In genomic region chr9:129907196-129907595, GRCh38 we compare ENCODE assay signal across 21 cellular contexts.
A peak's percentile ranks its signal among the peaks of the same experiment; 100 is the strongest.
DNase-seq lines count a peak whose midpoint lies in the region; ATAC-seq, FAIRE-seq and TF ChIP-seq lines count a peak whose summit lies in the region.
"Had no signal": no experiment of that assay in that cellular context is flagged by ENCODE, and none has a peak within 500 bp of the region (broad histone marks: within the 10 kb centered on the region; RNA-seq: fewer than 3 reads in every experiment).

No MANE protein-coding gene starts in this region.

- CTCF ChIA-PET in HEK293T (lab: Yijun Ruan, JAX), result no interaction called here

- H3K4me1 ChIP-seq in kidney (ENCODE audit: control insufficient read depth in 1 of 2, insufficient read depth in 1 of 2, low read depth in 1 of 2, low read length in 2 of 2), result no peaks in the 10 kb centered on the region
- H3K4me1 ChIP-seq: pancreas had no signal

- no peak overlapping the region for H3K4me3 ChIP-seq in kidney (ENCODE audit: low read length in 2 of 2)
- H3K4me3 ChIP-seq: BLaER1 treated with 17β-estradiol and CSF1 and Interleukin-3, amounts not matched to agents 10 nM and 100 nM; coronary artery; pancreas had no signal

- POLR2A ChIA-PET in HEK293T (lab: Yijun Ruan, JAX), result no interaction called here

- DNase-seq in activated T-cell treated with anti-CD3 and anti-CD28 coated beads, Interleukin-2, amount 50 U/mL, for 72 hours, result no peak
- DNase-seq in activated T-cell treated with anti-CD3 and anti-CD28 coated beads for 4 hours (no peak), HFFc6 (no peak), progenitor cell of endocrine pancreas (ENCODE audit: low spot score, unreplicated experiment) (no peak), kidney (no peak), HEK293T (ENCODE audit: extremely low spot score) (no peak)
- DNase-seq in activated naive CD8-positive, alpha-beta T cell treated with anti-CD3 and anti-CD28 coated beads, Interleukin-2, amount 50 U/mL, for 24 hours, result no peak
- no peak for DNase-seq in stimulated activated CD4-positive, alpha-beta T cell treated with anti-CD3 and anti-CD28 coated beads, Interleukin-4, amount 100 ng/mL, for 4 hours
- DNase-seq: glutamatergic neuron; NCI-H1417; NCI-H524; pancreas; right cardiac atrium; stimulated activated CD4-positive, alpha-beta T cell treated with anti-CD3 and anti-CD28 coated beads, Interleukin-4, amount 100 ng/mL, for 24 hours; substantia nigra had no signal

- H3K36me3 Mint-ChIP-seq in activated T-cell treated with anti-CD3 and anti-CD28 coated beads, Interleukin-2, amount 50 U/mL, for 72 hours (ENCODE audit: insufficient read depth in 2 of 2), result peaks cover 23 to 63% of the 10 kb centered on the region in 2 donors
- peaks cover 45% of the 10 kb centered on the region for H3K36me3 Mint-ChIP-seq in HFFc6 (ENCODE audit: low read depth)
- H3K36me3 Mint-ChIP-seq in activated naive CD8-positive, alpha-beta T cell treated with anti-CD3 and anti-CD28 coated beads, Interleukin-2, amount 50 U/mL, for 24 hours (ENCODE audit: low read depth), result peaks cover 67% of the 10 kb centered on the region
- peaks cover 18% of the 10 kb centered on the region for H3K36me3 Mint-ChIP-seq in progenitor cell of endocrine pancreas (ENCODE audit: insufficient read depth)

- no peaks in the 10 kb centered on the region for H3K9me3 ChIP-seq in kidney (ENCODE audit: control insufficient read depth in 1 of 2, low read length in 2 of 2)
- H3K9me3 ChIP-seq: pancreas had no signal

- no peaks in the 10 kb centered on the region for H3K9me3 Mint-ChIP-seq in activated T-cell treated with anti-CD3 and anti-CD28 coated beads, Interleukin-2, amount 50 U/mL, for 72 hours
- H3K9me3 Mint-ChIP-seq in HFFc6 (no peaks in the 10 kb centered on the region), progenitor cell of endocrine pancreas (ENCODE audit: low read depth) (no peaks in the 10 kb centered on the region)
- H3K9me3 Mint-ChIP-seq in activated naive CD8-positive, alpha-beta T cell treated with anti-CD3 and anti-CD28 coated beads, Interleukin-2, amount 50 U/mL, for 24 hours, result no peaks in the 10 kb centered on the region
- H3K9me3 Mint-ChIP-seq: IgD-negative memory B cell, memory B cell had no signal

- H3K27me3 Mint-ChIP-seq in activated T-cell treated with anti-CD3 and anti-CD28 coated beads, Interleukin-2, amount 50 U/mL, for 72 hours (ENCODE audit: low read depth), result no peaks in the 10 kb centered on the region
- H3K27me3 Mint-ChIP-seq in HFFc6 (ENCODE audit: insufficient read depth) (peaks cover 2% of the 10 kb centered on the region; the same call in 1 of the 2 replicates), progenitor cell of endocrine pancreas (no peaks in the 10 kb centered on the region)
- no peaks in the 10 kb centered on the region for H3K27me3 Mint-ChIP-seq in activated naive CD8-positive, alpha-beta T cell treated with anti-CD3 and anti-CD28 coated beads, Interleukin-2, amount 50 U/mL, for 24 hours
- H3K27me3 Mint-ChIP-seq: IgD-negative memory B cell, memory B cell had no signal

- H3K27ac Mint-ChIP-seq in activated T-cell treated with anti-CD3 and anti-CD28 coated beads, Interleukin-2, amount 50 U/mL, for 72 hours, result peak overlapping the region; percentile 95
- H3K27ac Mint-ChIP-seq in HFFc6 (peak overlapping the region; percentile 53; the same call in 1 of the 2 replicates), progenitor cell of endocrine pancreas (peak overlapping the region; percentile 10)
- peak overlapping the region; percentile 20 for H3K27ac Mint-ChIP-seq in activated naive CD8-positive, alpha-beta T cell treated with anti-CD3 and anti-CD28 coated beads, Interleukin-2, amount 50 U/mL, for 24 hours
- H3K27ac Mint-ChIP-seq: memory B cell had no signal

- peaks cover 61% of the 10 kb centered on the region for H3K4me1 Mint-ChIP-seq in activated T-cell treated with anti-CD3 and anti-CD28 coated beads, Interleukin-2, amount 50 U/mL, for 72 hours (ENCODE audit: low read depth)
- H3K4me1 Mint-ChIP-seq in HFFc6 (ENCODE audit: low read depth) (peaks cover 50% of the 10 kb centered on the region), progenitor cell of endocrine pancreas (ENCODE audit: low read depth) (no peaks in the 10 kb centered on the region)
- H3K4me1 Mint-ChIP-seq in activated naive CD8-positive, alpha-beta T cell treated with anti-CD3 and anti-CD28 coated beads, Interleukin-2, amount 50 U/mL, for 24 hours, result peaks cover 40% of the 10 kb centered on the region

- FAIRE-seq in kidney (lab: Jason Lieb, UNC), result no peak
- FAIRE-seq: D721Med, G401.6, pancreas had no signal

- TF ChIP-seq CTCF in HFFc6 (IDR thresholded peaks at IDR 0.05) (no peak), progenitor cell of endocrine pancreas (IDR thresholded peaks at IDR 0.05; ENCODE audit: unreplicated experiment) (no peak), kidney (IDR thresholded peaks at IDR 0.05; ENCODE audit: borderline replicate concordance, extremely low read depth, insufficient read depth) (no peak)

- H3K27ac ChIP-seq in kidney (ENCODE audit: low read depth in 2 of 2, low read length in 2 of 2), result no peak overlapping the region
- H3K27ac ChIP-seq: BLaER1 treated with 17β-estradiol and CSF1 and Interleukin-3, amounts not matched to agents 10 nM and 100 nM; coronary artery; pancreas had no signal

- ATAC-seq in activated T-cell treated with anti-CD3 and anti-CD28 coated beads, Interleukin-2, amount 50 U/mL, for 72 hours (replicated peaks in 1 of 2), result no peak
- ATAC-seq in activated naive CD8-positive, alpha-beta T cell treated with anti-CD3 and anti-CD28 coated beads, Interleukin-2, amount 50 U/mL, for 24 hours, result no peak
- ATAC-seq: pancreas, right cardiac atrium had no signal

- no peak overlapping the region for H3K4me3 Mint-ChIP-seq in activated T-cell treated with anti-CD3 and anti-CD28 coated beads, Interleukin-2, amount 50 U/mL, for 72 hours
- H3K4me3 Mint-ChIP-seq in HFFc6 (no peak overlapping the region), progenitor cell of endocrine pancreas (ENCODE audit: low read depth) (no peak overlapping the region)
- H3K4me3 Mint-ChIP-seq in activated naive CD8-positive, alpha-beta T cell treated with anti-CD3 and anti-CD28 coated beads, Interleukin-2, amount 50 U/mL, for 24 hours, result no peak overlapping the region
- H3K4me3 Mint-ChIP-seq: memory B cell had no signal

- no peak overlapping the region for H3K9ac ChIP-seq in kidney (ENCODE audit: low read length in 2 of 2)
- H3K9ac ChIP-seq: BLaER1 treated with 17β-estradiol and CSF1 and Interleukin-3, amounts not matched to agents 10 nM and 100 nM had no signal

- H3K36me3 ChIP-seq in kidney (ENCODE audit: control insufficient read depth in 1 of 2, insufficient read depth in 2 of 2, low read length in 2 of 2), result peaks cover 3 to 10% of the 10 kb centered on the region in 2 donors
- H3K36me3 ChIP-seq: pancreas had no signal

- intact Hi-C loops in kidney (cut with DNase I), result no loop called here

TF ChIP-seq in HEK293T, 16 proteins besides CTCF, POLR2A, EP300 and RAD21:
- TF ChIP-seq CTBP1 (IDR thresholded peaks at IDR 0.05; ENCODE audit: borderline replicate concordance) (no peak), NFRKB (IDR thresholded peaks at IDR 0.05) (no peak), TARDBP (IDR thresholded peaks at IDR 0.05) (no peak), LEF1 (IDR thresholded peaks at IDR 0.05; ENCODE audit: borderline replicate concordance) (no peak), PKNOX1 (IDR thresholded peaks at IDR 0.05) (no peak)

Comparison
In these comparisons a context has a peak if more than half of its experiments do, and no peak if none do; other contexts are left out.
1. H3K27ac Mint-ChIP-seq: peak in every context shown above with its lines; median percentile 95 in activated T-cell treated with anti-CD3 and anti-CD28 coated beads, Interleukin-2, amount 50 U/mL, for 72 hours; 53 in HFFc6; 20 in activated naive CD8-positive, alpha-beta T cell treated with anti-CD3 and anti-CD28 coated beads, Interleukin-2, amount 50 U/mL, for 24 hours; 10 in progenitor cell of endocrine pancreas.